Comparison of ENCODE assay signal across 26 cellular contexts in genomic region chr20:25257130-25257529, GRCh38. TPM values are rescaled to one million over a fixed set of nuclear protein-coding genes. Genes with fewer than 3 reads are reported as not detected.
DNase-seq lines count a peak whose midpoint lies in the region; ATAC-seq and TF ChIP-seq lines count a peak whose summit lies in the region.
"Had no signal": no experiment of that assay in that cellular context is flagged by ENCODE, and none has a peak within 500 bp of the region (broad histone marks: within the 10 kb centered on the region; RNA-seq: fewer than 3 reads in every experiment).

No MANE protein-coding gene starts in this region.

- H3K27me3 ChIP-seq in Panc1 (ENCODE audit: control insufficient read depth, insufficient read depth, low read length) (no peaks in the 10 kb centered on the region), esophagus muscularis mucosa (no peaks in the 10 kb centered on the region), thyroid gland (no peaks in the 10 kb centered on the region)
- H3K27me3 ChIP-seq: Peyer's patch, SJSA1 had no signal

- no peak for TF ChIP-seq EP300 in esophagus muscularis mucosa (IDR thresholded peaks at IDR 0.05)

- peaks cover 80% of the 10 kb centered on the region for H3K4me1 Mint-ChIP-seq in activated naive CD8-positive, alpha-beta T cell (ENCODE audit: low read depth)
- peaks cover 58% of the 10 kb centered on the region for H3K4me1 Mint-ChIP-seq in activated naive CD8-positive, alpha-beta T cell treated with anti-CD3 and anti-CD28 coated beads for 36 hours
- peaks cover 0 to 15% of the 10 kb centered on the region in 2 donors for H3K4me1 Mint-ChIP-seq in natural killer cell

- H3K4me1 ChIP-seq in Panc1 (ENCODE audit: control insufficient read depth, insufficient read depth, low read length) (peaks cover 51% of the 10 kb centered on the region), esophagus muscularis mucosa (peaks cover 66 to 73% (median 72%) of the 10 kb centered on the region in 4 donors), thyroid gland (peaks cover 36 to 49% of the 10 kb centered on the region in 2 donors)

- CTCF ChIA-PET in Panc1 (lab: Charles Lee): interaction anchor here (0.6 kb wide), 1 partner anchor 193 kb away, joined by 3 read pairs; no protein-coding TSS in a partner anchor

- no TSS peak for BruUV-seq in Panc1 (replicated peaks; lab: Mats Ljungman, UMichigan)

- POLR2A ChIA-PET in Panc1 (lab: Charles Lee): no interaction called here

- H3K4me3 ChIP-seq in Panc1 (ENCODE audit: low read depth in 2 of 2, low read length in 2 of 2): no peak overlapping the region
- peak overlapping the region in 1 of 4 donors; percentile 2 for H3K4me3 ChIP-seq in esophagus muscularis mucosa
- no peak overlapping the region for H3K4me3 ChIP-seq in thyroid gland (replicated peaks in 1 of 3)
- H3K4me3 ChIP-seq: Peyer's patch, SJSA1 had no signal

- no peaks in the 10 kb centered on the region for H3K27me3 Mint-ChIP-seq in activated naive CD8-positive, alpha-beta T cell
- no peaks in the 10 kb centered on the region for H3K27me3 Mint-ChIP-seq in activated naive CD8-positive, alpha-beta T cell treated with anti-CD3 and anti-CD28 coated beads for 36 hours
- no peaks in the 10 kb centered on the region for H3K27me3 Mint-ChIP-seq in natural killer cell (ENCODE audit: low read depth in 2 of 2)
- H3K27me3 Mint-ChIP-seq: activated CD4-positive, alpha-beta memory T cell treated with anti-CD3 and anti-CD28 coated beads for 36 hours; brain; stimulated activated naive CD8-positive, alpha-beta T cell treated with anti-CD3 and anti-CD28 coated beads, Interleukin-15, Interleukin-2, amounts not matched to agents 100 ng/mL and 50 ng/mL, for 24 hours had no signal

- H3K4me3 Mint-ChIP-seq in activated naive CD8-positive, alpha-beta T cell: no peak overlapping the region
- H3K4me3 Mint-ChIP-seq in activated naive CD8-positive, alpha-beta T cell treated with anti-CD3 and anti-CD28 coated beads for 36 hours: no peak overlapping the region
- no peak overlapping the region for H3K4me3 Mint-ChIP-seq in natural killer cell
- H3K4me3 Mint-ChIP-seq: activated CD4-positive, alpha-beta memory T cell treated with anti-CD3 and anti-CD28 coated beads for 36 hours; brain; stimulated activated naive CD8-positive, alpha-beta T cell treated with anti-CD3 and anti-CD28 coated beads, Interleukin-15, Interleukin-2, amounts not matched to agents 100 ng/mL and 50 ng/mL, for 24 hours had no signal

- no peak for ATAC-seq in Panc1
- no peak for ATAC-seq in natural killer cell

- DNase-seq in activated naive CD8-positive, alpha-beta T cell treated with anti-CD3 and anti-CD28 coated beads for 36 hours: no peak
- no peak for DNase-seq in Panc1 (ENCODE audit: low read depth, low spot score)
- DNase-seq in esophagus muscularis mucosa (ENCODE audit: extremely low spot score): no peak
- DNase-seq in thyroid gland: no peak
- no peak for DNase-seq in medulla oblongata (ENCODE audit: extremely low spot score)
- no peak for DNase-seq in HT-29 (ENCODE audit: low spot score)
- DNase-seq in natural killer cell: no peak
- DNase-seq: activated CD4-positive, alpha-beta memory T cell treated with anti-CD3 and anti-CD28 coated beads for 36 hours; activated CD4-positive, CD25-positive, alpha-beta regulatory T cell treated with anti-CD3 and anti-CD28 coated beads, Interleukin-2, amount 50 U/mL, for 72 hours; activated T-cell treated with anti-CD3 and anti-CD28 coated beads for 4 hours; COR-L47; DMS79 treated with DMSO at 0.1 percent for 48 hours; GF-D8; glutamatergic neuron; H7; mammary epithelial cell; NCI-H1105; NCI-H187 treated with DMSO at 0.1 percent for 48 hours; NCI-H524 treated with DMSO at 0.1 percent for 48 hours; NK-92 treated with Interleukin-12 subunit alpha and Interleukin-12 subunit beta, amount 100 ng/mL, for 24 hours; Peyer's patch; T-helper 1 cell had no signal

- H3K36me3 ChIP-seq in Panc1 (ENCODE audit: control insufficient read depth, insufficient read depth, low read length) (peaks cover 15% of the 10 kb centered on the region), esophagus muscularis mucosa (peaks cover 22 to 45% (median 38%) of the 10 kb centered on the region in 4 donors), thyroid gland (peaks cover 0 to 2% of the 10 kb centered on the region in 2 donors)

- no peak for TF ChIP-seq POLR2A in esophagus muscularis mucosa (IDR thresholded peaks at IDR 0.05; ENCODE audit: low read depth)
- no peak for TF ChIP-seq POLR2A in thyroid gland (IDR thresholded peaks at IDR 0.05)

- H3K9me3 Mint-ChIP-seq in activated naive CD8-positive, alpha-beta T cell (ENCODE audit: low read depth): no peaks in the 10 kb centered on the region
- H3K9me3 Mint-ChIP-seq in activated naive CD8-positive, alpha-beta T cell treated with anti-CD3 and anti-CD28 coated beads for 36 hours: no peaks in the 10 kb centered on the region
- H3K9me3 Mint-ChIP-seq in natural killer cell: no peaks in the 10 kb centered on the region
- H3K9me3 Mint-ChIP-seq: stimulated activated naive CD8-positive, alpha-beta T cell treated with anti-CD3 and anti-CD28 coated beads, Interleukin-15, Interleukin-2, amounts not matched to agents 100 ng/mL and 50 ng/mL, for 24 hours had no signal

- peak overlapping the region; percentile 90 for H3K27ac Mint-ChIP-seq in activated naive CD8-positive, alpha-beta T cell
- H3K27ac Mint-ChIP-seq in activated naive CD8-positive, alpha-beta T cell treated with anti-CD3 and anti-CD28 coated beads for 36 hours: no peak overlapping the region
- H3K27ac Mint-ChIP-seq in natural killer cell: no peak overlapping the region
- H3K27ac Mint-ChIP-seq: activated CD4-positive, alpha-beta memory T cell treated with anti-CD3 and anti-CD28 coated beads for 36 hours; stimulated activated naive CD8-positive, alpha-beta T cell treated with anti-CD3 and anti-CD28 coated beads, Interleukin-15, Interleukin-2, amounts not matched to agents 100 ng/mL and 50 ng/mL, for 24 hours had no signal

- peak overlapping the region; percentile 24; the same call in 1 of the 2 replicates for H3K27ac ChIP-seq in Panc1 (ENCODE audit: low read length)
- peak overlapping the region; percentile 62 to 98 (median 79) for H3K27ac ChIP-seq in esophagus muscularis mucosa (replicated peaks in 1 of 4)
- H3K27ac ChIP-seq in thyroid gland: peak overlapping the region; percentile 53 to 97 (median 93)
- H3K27ac ChIP-seq: SJSA1 had no signal

- intact Hi-C loops in Panc1 (cut with micrococcal nuclease; ENCODE audit: unreplicated experiment) (no loop called here), esophagus muscularis mucosa (cut with DNase I) (no loop called here), thyroid gland (cut with DNase I) (no loop called here), natural killer cell (cut with micrococcal nuclease) (no loop called here)

- 79% methylated on average over 5 of the region's 5 CpGs for WGBS in esophagus muscularis mucosa
- 84 to 95% methylated on average over 4 to 5 of the region's 5 CpGs for WGBS in thyroid gland, 2 donors

- in situ Hi-C loops in Panc1 (cut with HindIII; ENCODE audit: low pct_unique_long_range_greater_than_20kb, low sequenced_read_pairs): no loop called here

- TF ChIP-seq CTCF in Panc1 (IDR thresholded peaks at IDR 0.05) (no peak), esophagus muscularis mucosa (IDR thresholded peaks at IDR 0.05) (no peak), thyroid gland (IDR thresholded peaks at IDR 0.05) (no peak), natural killer cell (IDR thresholded peaks at IDR 0.05) (no peak)

- H3K9me3 ChIP-seq in Panc1 (ENCODE audit: control insufficient read depth, insufficient read depth, low read depth, low read length): no peaks in the 10 kb centered on the region
- H3K9me3 ChIP-seq in esophagus muscularis mucosa: no peaks in the 10 kb centered on the region
- no peaks in the 10 kb centered on the region for H3K9me3 ChIP-seq in thyroid gland
- H3K9me3 ChIP-seq: Peyer's patch, SJSA1 had no signal

- H3K36me3 Mint-ChIP-seq in activated naive CD8-positive, alpha-beta T cell: peaks cover 7% of the 10 kb centered on the region
- peaks cover 34% of the 10 kb centered on the region for H3K36me3 Mint-ChIP-seq in activated naive CD8-positive, alpha-beta T cell treated with anti-CD3 and anti-CD28 coated beads for 36 hours
- H3K36me3 Mint-ChIP-seq in natural killer cell: no peaks in the 10 kb centered on the region

RNA-seq across cellular contexts. Expression of gene PYGB, which starts 9.2 kb away (rescaled TPM):
- total RNA-seq in activated naive CD8-positive, alpha-beta T cell treated with anti-CD3 and anti-CD28 coated beads for 36 hours: 10 to 100 TPM; 30.3 to 31.0 TPM
- total RNA-seq in Panc1 (2021; ENCODE audit: unreplicated experiment) (220 TPM), esophagus muscularis mucosa (100 to 1,000 TPM; 398 to 632 (median 462) TPM), thyroid gland (100 to 1,000 TPM in 1 of 4 donors, 10 to 100 TPM in 3; 83.2 to 141 (median 94.6) TPM), natural killer cell (10 to 100 TPM; 39.4 to 55.4 (median 47.0) TPM)
- polyA plus RNA-seq in Panc1 (2012; ENCODE audit: insufficient read length): 308 TPM
- total RNA-seq in HT-29 (2014; rRNA removed; shearing (Covaris generic)): 629 and 663 TPM in 2 replicates

Comparison
In these comparisons a context has a peak if more than half of its experiments do, and no peak if none do; other contexts are left out.
1. H3K27ac ChIP-seq: peak in every context shown above with its lines; median percentile 93 in thyroid gland; 79 in esophagus muscularis mucosa; 24 in Panc1.